ENCODE assay signal across 1 cellular context in the genomic region with DNA sequence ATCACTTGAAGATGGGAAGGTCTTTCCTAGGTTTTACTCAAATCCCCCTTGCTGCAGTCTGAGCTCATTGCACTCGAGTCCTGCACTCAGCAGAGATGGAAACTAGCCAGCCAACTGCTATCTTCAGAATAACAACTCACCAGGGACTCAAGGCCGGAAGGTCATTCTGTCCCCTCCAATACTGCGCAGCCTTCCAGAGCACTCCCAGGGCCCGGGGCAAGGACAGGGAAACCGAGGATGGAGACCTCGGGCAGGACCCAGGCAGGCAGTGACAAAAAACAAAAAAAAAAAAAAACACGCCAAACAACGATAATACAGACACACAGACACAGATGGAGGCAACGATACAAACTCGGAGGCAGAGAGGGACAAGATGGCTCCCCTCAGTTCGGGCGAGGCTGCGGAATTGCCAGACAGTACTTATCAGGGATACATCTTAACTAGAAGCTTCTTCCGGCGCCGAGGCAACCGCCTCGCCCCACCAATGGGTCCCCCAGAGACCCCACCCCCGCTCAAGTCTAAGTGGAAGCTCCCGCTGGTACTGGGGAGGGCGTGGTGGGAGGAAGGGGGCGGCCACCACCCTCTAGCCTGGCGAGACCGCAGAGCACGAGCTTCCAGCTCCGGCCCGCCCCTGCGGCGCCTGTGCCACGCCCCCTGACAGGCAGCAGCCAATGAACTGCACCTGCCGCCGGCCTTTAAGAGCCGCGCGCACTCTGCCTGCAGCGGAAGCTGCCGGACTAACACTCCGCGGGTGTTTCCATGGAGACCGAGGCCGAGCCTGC.
A peak's percentile ranks its signal among the peaks of the same experiment; 100 is the strongest.
TF ChIP-seq lines count a peak whose summit lies in the region.

No MANE protein-coding gene starts in this region.

TF ChIP-seq in K562, 482 proteins besides CTCF, POLR2A, EP300 and RAD21 (continued from another document and continues in another):
- TF ChIP-seq, protein P1, sequence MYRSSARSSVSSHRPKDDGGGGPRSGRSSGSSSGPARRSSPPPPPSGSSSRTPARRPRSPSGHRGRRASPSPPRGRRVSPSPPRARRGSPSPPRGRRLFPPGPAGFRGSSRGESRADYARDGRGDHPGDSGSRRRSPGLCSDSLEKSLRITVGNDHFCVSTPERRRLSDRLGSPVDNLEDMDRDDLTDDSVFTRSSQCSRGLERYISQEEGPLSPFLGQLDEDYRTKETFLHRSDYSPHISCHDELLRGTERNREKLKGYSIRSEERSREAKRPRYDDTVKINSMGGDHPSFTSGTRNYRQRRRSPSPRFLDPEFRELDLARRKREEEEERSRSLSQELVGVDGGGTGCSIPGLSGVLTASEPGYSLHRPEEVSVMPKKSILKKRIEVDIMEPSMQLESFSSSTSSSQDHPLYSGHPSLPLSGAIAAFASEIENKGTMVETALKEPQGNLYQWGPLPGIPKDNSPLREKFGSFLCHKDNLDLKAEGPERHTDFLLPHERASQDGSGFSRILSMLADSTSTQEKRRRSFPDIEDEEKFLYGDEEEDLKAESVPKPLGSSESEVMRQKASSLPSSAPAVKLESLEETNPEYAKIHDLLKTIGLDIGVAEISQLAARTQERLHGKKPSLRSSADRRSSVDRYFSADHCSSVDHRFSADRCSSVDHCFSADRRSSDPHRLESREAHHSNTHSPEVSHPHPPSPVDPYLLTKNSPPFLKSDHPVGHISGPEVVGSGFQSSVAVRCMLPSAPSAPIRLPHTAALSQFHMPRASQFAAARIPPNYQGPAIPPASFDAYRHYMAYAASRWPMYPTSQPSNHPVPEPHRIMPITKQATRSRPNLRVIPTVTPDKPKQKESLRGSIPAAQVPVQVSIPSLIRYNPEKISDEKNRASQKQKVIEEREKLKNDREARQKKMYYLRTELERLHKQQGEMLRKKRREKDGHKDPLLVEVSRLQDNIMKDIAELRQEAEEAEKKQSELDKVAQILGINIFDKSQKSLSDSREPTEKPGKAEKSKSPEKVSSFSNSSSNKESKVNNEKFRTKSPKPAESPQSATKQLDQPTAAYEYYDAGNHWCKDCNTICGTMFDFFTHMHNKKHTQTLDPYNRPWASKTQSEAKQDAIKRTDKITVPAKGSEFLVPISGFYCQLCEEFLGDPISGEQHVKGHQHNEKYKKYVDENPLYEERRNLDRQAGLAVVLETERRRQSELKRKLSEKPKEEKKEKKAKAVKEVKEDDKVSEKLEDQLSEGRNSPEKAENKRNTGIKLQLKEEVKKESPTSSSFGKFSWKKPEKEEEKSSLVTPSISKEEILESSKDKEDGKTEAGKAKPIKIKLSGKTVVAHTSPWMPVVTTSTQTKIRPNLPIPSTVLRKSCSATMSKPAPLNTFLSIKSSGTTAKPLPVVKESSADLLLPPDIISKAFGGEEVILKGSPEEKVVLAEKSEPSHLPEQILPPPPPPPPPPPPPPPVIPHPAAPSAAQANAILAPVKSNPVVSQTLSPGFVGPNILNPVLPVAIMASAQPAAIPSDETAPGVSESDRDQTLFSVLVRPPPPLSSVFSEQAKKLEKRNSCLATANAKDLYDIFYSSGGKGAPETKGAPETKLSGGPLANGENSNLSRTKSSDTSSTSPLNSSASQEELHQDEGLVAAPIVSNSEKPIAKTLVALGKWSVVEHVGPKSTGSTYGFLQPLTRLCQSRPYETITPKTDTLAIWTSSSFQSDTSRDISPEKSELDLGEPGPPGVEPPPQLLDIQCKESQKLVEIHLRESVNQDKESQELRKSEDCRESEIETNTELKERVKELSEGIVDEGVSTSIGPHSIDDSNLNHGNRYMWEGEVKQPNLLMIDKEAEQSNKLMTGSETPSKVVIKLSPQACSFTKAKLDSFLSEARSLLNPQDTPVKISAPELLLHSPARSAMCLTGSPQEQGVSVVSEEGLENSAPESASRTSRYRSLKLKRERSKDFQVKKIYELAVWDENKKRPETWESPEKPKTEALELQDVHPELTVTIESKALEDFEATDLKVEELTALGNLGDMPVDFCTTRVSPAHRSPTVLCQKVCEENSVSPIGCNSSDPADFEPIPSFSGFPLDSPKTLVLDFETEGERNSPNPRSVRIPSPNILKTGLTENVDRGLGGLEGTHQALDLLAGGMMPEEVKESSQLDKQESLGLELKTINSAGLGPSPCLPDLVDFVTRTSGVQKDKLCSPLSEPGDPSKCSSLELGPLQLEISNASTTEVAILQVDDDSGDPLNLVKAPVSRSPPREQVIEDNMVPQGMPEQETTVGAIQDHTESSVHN (IDR thresholded peaks at IDR 0.05; ENCODE audit: borderline replicate concordance in 1 of 2, low read depth in 1 of 2), result peak in 1 of 2 experiments; percentile 65; a peak in 1 of 4 replicates
- TF ChIP-seq, protein P2, sequence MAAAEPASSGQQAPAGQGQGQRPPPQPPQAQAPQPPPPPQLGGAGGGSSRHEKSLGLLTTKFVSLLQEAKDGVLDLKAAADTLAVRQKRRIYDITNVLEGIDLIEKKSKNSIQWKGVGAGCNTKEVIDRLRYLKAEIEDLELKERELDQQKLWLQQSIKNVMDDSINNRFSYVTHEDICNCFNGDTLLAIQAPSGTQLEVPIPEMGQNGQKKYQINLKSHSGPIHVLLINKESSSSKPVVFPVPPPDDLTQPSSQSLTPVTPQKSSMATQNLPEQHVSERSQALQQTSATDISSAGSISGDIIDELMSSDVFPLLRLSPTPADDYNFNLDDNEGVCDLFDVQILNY (CRISPR knock-in tag; IDR thresholded peaks at IDR 0.05), result no peak
- TF ChIP-seq SMARCE1 (IDR thresholded peaks at IDR 0.05) (peak; percentile 78), HLTF (IDR thresholded peaks at IDR 0.05) (peak; percentile 89; the same call in 1 of the 2 replicates), RUNX1 (IDR thresholded peaks at IDR 0.05; ENCODE audit: low read depth) (no peak), ZNF175 (CRISPR knock-in tag; IDR thresholded peaks at IDR 0.05; ENCODE audit: low read depth) (0 out of 2 replicates have a peak, but pooled peaks have one; percentile 54), RBFOX2 (IDR thresholded peaks at IDR 0.05; ENCODE audit: low read depth, low read length) (peak; percentile 80), FOXJ2 (tag; IDR thresholded peaks at IDR 0.05) (0 out of 2 replicates have a peak, but pooled peaks have one; percentile 52), SAP30 (IDR thresholded peaks at IDR 0.05; ENCODE audit: borderline replicate concordance, insufficient read depth, low read depth, low read length, poor library complexity, severe bottlenecking) (peak; percentile 62), CC2D1A (IDR thresholded peaks at IDR 0.05) (0 out of 2 replicates have a peak, but pooled peaks have one; percentile 60), DPF2 (IDR thresholded peaks at IDR 0.05) (peak; percentile 90), OTX1 (CRISPR knock-in tag; IDR thresholded peaks at IDR 0.05) (0 out of 2 replicates have a peak, but pooled peaks have one; percentile 63), DMBX1 (CRISPR knock-in tag; IDR thresholded peaks at IDR 0.05; ENCODE audit: borderline replicate concordance) (peak; percentile 69; the same call in 1 of the 2 replicates), BRD9 (IDR thresholded peaks at IDR 0.05; ENCODE audit: low read depth, partially characterized antibody) (peak; percentile 89), ZNF384 (IDR thresholded peaks at IDR 0.05; ENCODE audit: low read depth, low read length) (peak; percentile 77), PHF8 (IDR thresholded peaks at IDR 0.05; ENCODE audit: borderline replicate concordance, low read length) (peak; percentile 60; the same call in 1 of the 2 replicates), TBL1XR1 (IDR thresholded peaks at IDR 0.05; ENCODE audit: low read length in 2 of 2) (peak in 1 of 2 experiments; percentile 39; a peak in 1 of 4 replicates), ZNF785 (CRISPR knock-in tag; IDR thresholded peaks at IDR 0.05) (no peak), KLF13 (tag; IDR thresholded peaks at IDR 0.05; ENCODE audit: borderline replicate concordance, low read depth) (peak; percentile 96), ESRRA (IDR thresholded peaks at IDR 0.05; ENCODE audit: borderline replicate concordance, low read depth) (peak; percentile 88)
- TF ChIP-seq, protein P3, sequence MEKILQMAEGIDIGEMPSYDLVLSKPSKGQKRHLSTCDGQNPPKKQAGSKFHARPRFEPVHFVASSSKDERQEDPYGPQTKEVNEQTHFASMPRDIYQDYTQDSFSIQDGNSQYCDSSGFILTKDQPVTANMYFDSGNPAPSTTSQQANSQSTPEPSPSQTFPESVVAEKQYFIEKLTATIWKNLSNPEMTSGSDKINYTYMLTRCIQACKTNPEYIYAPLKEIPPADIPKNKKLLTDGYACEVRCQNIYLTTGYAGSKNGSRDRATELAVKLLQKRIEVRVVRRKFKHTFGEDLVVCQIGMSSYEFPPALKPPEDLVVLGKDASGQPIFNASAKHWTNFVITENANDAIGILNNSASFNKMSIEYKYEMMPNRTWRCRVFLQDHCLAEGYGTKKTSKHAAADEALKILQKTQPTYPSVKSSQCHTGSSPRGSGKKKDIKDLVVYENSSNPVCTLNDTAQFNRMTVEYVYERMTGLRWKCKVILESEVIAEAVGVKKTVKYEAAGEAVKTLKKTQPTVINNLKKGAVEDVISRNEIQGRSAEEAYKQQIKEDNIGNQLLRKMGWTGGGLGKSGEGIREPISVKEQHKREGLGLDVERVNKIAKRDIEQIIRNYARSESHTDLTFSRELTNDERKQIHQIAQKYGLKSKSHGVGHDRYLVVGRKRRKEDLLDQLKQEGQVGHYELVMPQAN (IDR thresholded peaks at IDR 0.05; ENCODE audit: borderline replicate concordance), result peak; percentile 85; the same call in 1 of the 2 replicates
- TF ChIP-seq, protein P4, sequence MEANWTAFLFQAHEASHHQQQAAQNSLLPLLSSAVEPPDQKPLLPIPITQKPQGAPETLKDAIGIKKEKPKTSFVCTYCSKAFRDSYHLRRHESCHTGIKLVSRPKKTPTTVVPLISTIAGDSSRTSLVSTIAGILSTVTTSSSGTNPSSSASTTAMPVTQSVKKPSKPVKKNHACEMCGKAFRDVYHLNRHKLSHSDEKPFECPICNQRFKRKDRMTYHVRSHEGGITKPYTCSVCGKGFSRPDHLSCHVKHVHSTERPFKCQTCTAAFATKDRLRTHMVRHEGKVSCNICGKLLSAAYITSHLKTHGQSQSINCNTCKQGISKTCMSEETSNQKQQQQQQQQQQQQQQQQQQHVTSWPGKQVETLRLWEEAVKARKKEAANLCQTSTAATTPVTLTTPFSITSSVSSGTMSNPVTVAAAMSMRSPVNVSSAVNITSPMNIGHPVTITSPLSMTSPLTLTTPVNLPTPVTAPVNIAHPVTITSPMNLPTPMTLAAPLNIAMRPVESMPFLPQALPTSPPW (CRISPR knock-in tag; IDR thresholded peaks at IDR 0.05), result peak; percentile 87
- TF ChIP-seq, protein P5, sequence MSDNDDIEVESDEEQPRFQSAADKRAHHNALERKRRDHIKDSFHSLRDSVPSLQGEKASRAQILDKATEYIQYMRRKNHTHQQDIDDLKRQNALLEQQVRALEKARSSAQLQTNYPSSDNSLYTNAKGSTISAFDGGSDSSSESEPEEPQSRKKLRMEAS (CRISPR knock-in tag; IDR thresholded peaks at IDR 0.05), result peak; percentile 82
- TF ChIP-seq, protein P6, sequence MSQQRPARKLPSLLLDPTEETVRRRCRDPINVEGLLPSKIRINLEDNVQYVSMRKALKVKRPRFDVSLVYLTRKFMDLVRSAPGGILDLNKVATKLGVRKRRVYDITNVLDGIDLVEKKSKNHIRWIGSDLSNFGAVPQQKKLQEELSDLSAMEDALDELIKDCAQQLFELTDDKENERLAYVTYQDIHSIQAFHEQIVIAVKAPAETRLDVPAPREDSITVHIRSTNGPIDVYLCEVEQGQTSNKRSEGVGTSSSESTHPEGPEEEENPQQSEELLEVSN (IDR thresholded peaks at IDR 0.05; ENCODE audit: borderline replicate concordance in 1 of 2, extremely low read depth in 1 of 2, insufficient read depth in 1 of 2, insufficient read length in 1 of 2, low read depth in 1 of 2, low read length in 1 of 2, poor library complexity in 1 of 2, severe bottlenecking in 1 of 2), result peak; percentile 56 to 70
- TF ChIP-seq, protein P7, sequence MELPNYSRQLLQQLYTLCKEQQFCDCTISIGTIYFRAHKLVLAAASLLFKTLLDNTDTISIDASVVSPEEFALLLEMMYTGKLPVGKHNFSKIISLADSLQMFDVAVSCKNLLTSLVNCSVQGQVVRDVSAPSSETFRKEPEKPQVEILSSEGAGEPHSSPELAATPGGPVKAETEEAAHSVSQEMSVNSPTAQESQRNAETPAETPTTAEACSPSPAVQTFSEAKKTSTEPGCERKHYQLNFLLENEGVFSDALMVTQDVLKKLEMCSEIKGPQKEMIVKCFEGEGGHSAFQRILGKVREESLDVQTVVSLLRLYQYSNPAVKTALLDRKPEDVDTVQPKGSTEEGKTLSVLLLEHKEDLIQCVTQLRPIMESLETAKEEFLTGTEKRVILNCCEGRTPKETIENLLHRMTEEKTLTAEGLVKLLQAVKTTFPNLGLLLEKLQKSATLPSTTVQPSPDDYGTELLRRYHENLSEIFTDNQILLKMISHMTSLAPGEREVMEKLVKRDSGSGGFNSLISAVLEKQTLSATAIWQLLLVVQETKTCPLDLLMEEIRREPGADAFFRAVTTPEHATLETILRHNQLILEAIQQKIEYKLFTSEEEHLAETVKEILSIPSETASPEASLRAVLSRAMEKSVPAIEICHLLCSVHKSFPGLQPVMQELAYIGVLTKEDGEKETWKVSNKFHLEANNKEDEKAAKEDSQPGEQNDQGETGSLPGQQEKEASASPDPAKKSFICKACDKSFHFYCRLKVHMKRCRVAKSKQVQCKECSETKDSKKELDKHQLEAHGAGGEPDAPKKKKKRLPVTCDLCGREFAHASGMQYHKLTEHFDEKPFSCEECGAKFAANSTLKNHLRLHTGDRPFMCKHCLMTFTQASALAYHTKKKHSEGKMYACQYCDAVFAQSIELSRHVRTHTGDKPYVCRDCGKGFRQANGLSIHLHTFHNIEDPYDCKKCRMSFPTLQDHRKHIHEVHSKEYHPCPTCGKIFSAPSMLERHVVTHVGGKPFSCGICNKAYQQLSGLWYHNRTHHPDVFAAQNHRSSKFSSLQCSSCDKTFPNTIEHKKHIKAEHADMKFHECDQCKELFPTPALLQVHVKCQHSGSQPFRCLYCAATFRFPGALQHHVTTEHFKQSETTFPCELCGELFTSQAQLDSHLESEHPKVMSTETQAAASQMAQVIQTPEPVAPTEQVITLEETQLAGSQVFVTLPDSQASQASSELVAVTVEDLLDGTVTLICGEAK (IDR thresholded peaks at IDR 0.05), result peak; percentile 39; the same call in 1 of the 2 replicates
- TF ChIP-seq, protein P7 (CRISPR knock-in tag; IDR thresholded peaks at IDR 0.05), result no peak
